ENCODE assay signal across 17 cellular contexts in genomic region chr14:54170301-54170700, GRCh38.
DNase-seq lines count a peak whose midpoint lies in the region; ATAC-seq, FAIRE-seq and TF ChIP-seq lines count a peak whose summit lies in the region.
"Had no signal": no experiment of that assay in that cellular context is flagged by ENCODE, and none has a peak within 500 bp of the region (broad histone marks: within the 10 kb centered on the region; RNA-seq: fewer than 3 reads in every experiment).

No MANE protein-coding gene starts in this region.

- H3K9ac ChIP-seq in DND-41 (ENCODE audit: low read depth, low read length) = peak overlapping the region; percentile 23; the same call in 1 of the 2 replicates
- no peak overlapping the region for H3K9ac ChIP-seq in endothelial cell of umbilical vein (replicated peaks; ENCODE audit: extremely low read depth, insufficient read depth, low read length)

- no peaks in the 10 kb centered on the region for H3K36me3 Mint-ChIP-seq in type B pancreatic cell
- H3K36me3 Mint-ChIP-seq: CD4-positive, alpha-beta memory T cell had no signal

- no peaks in the 10 kb centered on the region for H3K36me3 ChIP-seq in DND-41 (ENCODE audit: insufficient read depth, low read length)
- H3K36me3 ChIP-seq in endothelial cell of umbilical vein (ENCODE audit: control insufficient read depth in 2 of 2, extremely low read depth in 1 of 2, insufficient read depth in 2 of 2, low read length in 2 of 2) = no peaks in the 10 kb centered on the region
- no peaks in the 10 kb centered on the region for H3K36me3 ChIP-seq in gastrocnemius medialis
- H3K36me3 ChIP-seq in vagina = no peaks in the 10 kb centered on the region
- H3K36me3 ChIP-seq: HAP-1, Peyer's patch had no signal

- DNase-seq in DND-41 (no peak), NCI-H226 (peak; percentile 61), endothelial cell of umbilical vein (ENCODE audit: low read depth, low spot score) (no peak), gastrocnemius medialis (peak; percentile 6 to 16), type B pancreatic cell (ENCODE audit: extremely low spot score, unreplicated experiment) (no peak), vagina (ENCODE audit: extremely low spot score in 2 of 2) (no peak)
- DNase-seq: CD4-positive, alpha-beta memory T cell; NCI-H1048; NCI-H1436 treated with DMSO at 0.1 percent for 48 hours; NCI-H2081; NCI-H510A; Peyer's patch; SHP77 treated with DMSO at 0.1 percent for 48 hours had no signal

- H2AFZ ChIP-seq in DND-41 (ENCODE audit: low read depth, low read length) (no peak overlapping the region), endothelial cell of umbilical vein (ENCODE audit: low read depth, low read length) (no peak overlapping the region)

- POLR2A ChIA-PET in endothelial cell of umbilical vein (lab: Charles Lee) = no interaction called here

- no peak for FAIRE-seq in endothelial cell of umbilical vein (lab: Jason Lieb, UNC)

- no peak overlapping the region for H3K27ac Mint-ChIP-seq in type B pancreatic cell

- CTCF ChIA-PET in endothelial cell of umbilical vein (lab: Charles Lee) = interaction anchor here (1.0 to 6.8 kb wide), 5 partner anchors 30 to 631 kb away, joined by 3 to 103 read pairs (median 3); no protein-coding TSS in a partner anchor

- TF ChIP-seq CTCF in DND-41 (IDR thresholded peaks at IDR 0.05; ENCODE audit: borderline replicate concordance, extremely low read depth, low read length, poor library complexity, severe bottlenecking) (no peak), endothelial cell of umbilical vein (IDR thresholded peaks at IDR 0.05; ENCODE audit: extremely low read depth in 1 of 2, insufficient read depth in 1 of 2, low read depth in 1 of 2, low read length in 2 of 2) (no peak), gastrocnemius medialis (IDR thresholded peaks at IDR 0.05 in 4 of 5, conservative IDR thresholded peaks at IDR 0.05 in 1 of 5) (no peak), type B pancreatic cell (conservative IDR thresholded peaks at IDR 0.05) (no peak), vagina (IDR thresholded peaks at IDR 0.05) (no peak)

- TF ChIP-seq POLR2A in endothelial cell of umbilical vein (IDR thresholded peaks at IDR 0.05; ENCODE audit: low read depth, low read length) (no peak), gastrocnemius medialis (IDR thresholded peaks at IDR 0.05) (no peak), vagina (IDR thresholded peaks at IDR 0.05) (no peak)

- peaks cover 79% of the 10 kb centered on the region for H3K4me1 ChIP-seq in DND-41 (ENCODE audit: insufficient read depth, low read length)
- H3K4me1 ChIP-seq in endothelial cell of umbilical vein (ENCODE audit: control insufficient read depth, extremely low read depth, insufficient read depth, low read length) = peaks cover 62% of the 10 kb centered on the region
- H3K4me1 ChIP-seq in gastrocnemius medialis = peaks cover 0 to 12% of the 10 kb centered on the region in 2 donors
- peaks cover 36% of the 10 kb centered on the region for H3K4me1 ChIP-seq in vagina
- H3K4me1 ChIP-seq: HAP-1, Peyer's patch had no signal

- intact Hi-C loops in endothelial cell of umbilical vein (cut with micrococcal nuclease) (no loop called here), gastrocnemius medialis (cut with DNase I; ENCODE audit: low total_unique reads) (loop anchor here (10.0 kb wide), 2 partner anchors 196 to 736 kb away; no protein-coding TSS in a partner anchor), vagina (cut with DNase I) (loop anchor here (10.0 kb wide), 1 partner anchor 636 kb away; no protein-coding TSS in a partner anchor)

- H3K4me2 ChIP-seq in DND-41 (ENCODE audit: insufficient read depth, low read length) (peak overlapping the region; percentile 45), endothelial cell of umbilical vein (ENCODE audit: insufficient read depth, low read length) (peak overlapping the region; percentile 40)

- in situ Hi-C loops in gastrocnemius medialis (cut with MboI; ENCODE audit: low sequenced_read_pairs in 4 of 4) = loop anchor here in 1 of 4 donors (5.0 kb wide), 1 partner anchor 633 kb away; no protein-coding TSS in a partner anchor

- peak overlapping the region; percentile 70 for H3K27ac ChIP-seq in DND-41 (ENCODE audit: low read length)
- no peak overlapping the region for H3K27ac ChIP-seq in endothelial cell of umbilical vein (ENCODE audit: insufficient read depth, low read depth, low read length)
- H3K27ac ChIP-seq in gastrocnemius medialis = no peak overlapping the region
- no peak overlapping the region for H3K27ac ChIP-seq in vagina
- H3K27ac ChIP-seq: HL-60, Peyer's patch had no signal

- H3K27me3 Mint-ChIP-seq in type B pancreatic cell = peaks cover 3% of the 10 kb centered on the region

- no peaks in the 10 kb centered on the region for H3K27me3 ChIP-seq in DND-41 (ENCODE audit: insufficient read depth, low read length, poor library complexity)
- H3K27me3 ChIP-seq in endothelial cell of umbilical vein (ENCODE audit: control insufficient read depth in 2 of 2, insufficient read depth in 2 of 2, low read length in 2 of 2) = no peaks in the 10 kb centered on the region
- no peaks in the 10 kb centered on the region for H3K27me3 ChIP-seq in gastrocnemius medialis
- H3K27me3 ChIP-seq in vagina = no peaks in the 10 kb centered on the region
- H3K27me3 ChIP-seq: Peyer's patch had no signal

- dilution Hi-C loops in endothelial cell of umbilical vein (cut with MboI; ENCODE audit: extremely low pct_ligation_motif_present, low sequenced_read_pairs) = no loop called here

- ATAC-seq in DND-41 (ENCODE audit: insufficient read depth, low read depth) (no peak), gastrocnemius medialis (no peak), HG02759 (IDR thresholded peaks at IDR 0.05; ENCODE audit: unreplicated experiment) (no peak)
- ATAC-seq: SK-N-SH treated with all-trans-retinoic acid at 6 μM for 48 hours had no signal

- H3K4me1 Mint-ChIP-seq in type B pancreatic cell (ENCODE audit: unreplicated experiment) = peaks cover 21% of the 10 kb centered on the region

- H3K4me3 Mint-ChIP-seq in type B pancreatic cell = no peak overlapping the region
- H3K4me3 Mint-ChIP-seq: CD4-positive, alpha-beta memory T cell had no signal

- H4K20me1 ChIP-seq in DND-41 (ENCODE audit: insufficient read depth, low read length) (peaks cover 2% of the 10 kb centered on the region; the same call in 1 of the 2 replicates), endothelial cell of umbilical vein (replicated peaks; ENCODE audit: control insufficient read depth, extremely low read depth, insufficient read depth, low read length) (no peaks in the 10 kb centered on the region)

- H3K79me2 ChIP-seq in DND-41 (ENCODE audit: insufficient read depth, low read length) (no peaks in the 10 kb centered on the region), endothelial cell of umbilical vein (ENCODE audit: control insufficient read depth, insufficient read depth, low read length) (no peaks in the 10 kb centered on the region)

- H3K9me3 ChIP-seq in DND-41 (ENCODE audit: insufficient read depth, low read length, severe bottlenecking) (no peaks in the 10 kb centered on the region), endothelial cell of umbilical vein (replicated peaks; ENCODE audit: control insufficient read depth, insufficient read depth, low read length) (no peaks in the 10 kb centered on the region), gastrocnemius medialis (no peaks in the 10 kb centered on the region), vagina (no peaks in the 10 kb centered on the region)
- H3K9me3 ChIP-seq: HAP-1, Peyer's patch had no signal

- H3K9me1 ChIP-seq in endothelial cell of umbilical vein (replicated peaks; ENCODE audit: control insufficient read depth, extremely low read depth, insufficient read depth, low read length) = no peaks in the 10 kb centered on the region

- H3K9me3 Mint-ChIP-seq in type B pancreatic cell = no peaks in the 10 kb centered on the region
- H3K9me3 Mint-ChIP-seq: CD4-positive, alpha-beta memory T cell had no signal

- 0 out of 4 replicates have a peak overlapping the region, but pooled peaks of 1 of the 2 experiments have one; percentile 1 for H3K4me3 ChIP-seq in DND-41 (ENCODE audit: low read depth in 1 of 2, low read length in 2 of 2)
- H3K4me3 ChIP-seq in endothelial cell of umbilical vein (replicated peaks in 1 of 3; ENCODE audit: insufficient read depth in 1 of 3, low read depth in 1 of 3, low read length in 3 of 3) = no peak overlapping the region
- H3K4me3 ChIP-seq in gastrocnemius medialis = no peak overlapping the region
- H3K4me3 ChIP-seq in vagina = no peak overlapping the region
- H3K4me3 ChIP-seq: HAP-1, Peyer's patch had no signal

- no TSS peak for BruUV-seq in endothelial cell of umbilical vein (replicated peaks; lab: Mats Ljungman, UMichigan)

TF ChIP-seq in endothelial cell of umbilical vein, 7 proteins besides CTCF, POLR2A, EP300 and RAD21:
- TF ChIP-seq FOS (IDR thresholded peaks at IDR 0.05; ENCODE audit: borderline replicate concordance, insufficient read depth, low read length) (no peak), JUN (IDR thresholded peaks at IDR 0.05; ENCODE audit: borderline replicate concordance, insufficient read depth, insufficient read length, low read depth) (no peak), EZH2 (IDR thresholded peaks at IDR 0.05; ENCODE audit: borderline replicate concordance, low read depth, low read length, severe bottlenecking) (no peak), MYC (IDR thresholded peaks at IDR 0.05; ENCODE audit: low read depth, low read length) (no peak), POLR2AphosphoS5 (IDR thresholded peaks at IDR 0.05; ENCODE audit: insufficient read depth, low read depth, low read length) (no peak), GATA2 (IDR thresholded peaks at IDR 0.05; ENCODE audit: insufficient read depth, insufficient read length, low read depth, low read length) (no peak)
- TF ChIP-seq, protein P1, sequence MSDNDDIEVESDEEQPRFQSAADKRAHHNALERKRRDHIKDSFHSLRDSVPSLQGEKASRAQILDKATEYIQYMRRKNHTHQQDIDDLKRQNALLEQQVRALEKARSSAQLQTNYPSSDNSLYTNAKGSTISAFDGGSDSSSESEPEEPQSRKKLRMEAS (IDR thresholded peaks at IDR 0.05; ENCODE audit: insufficient read depth, insufficient read length) = no peak

Comparison
In these comparisons a context has a peak if more than half of its experiments do, and no peak if none do; other contexts are left out.
1. DNase-seq: peak in NCI-H226 (single experiment) and gastrocnemius medialis (2 of 2); none in DND-41 (single experiment), endothelial cell of umbilical vein (single experiment), type B pancreatic cell (single experiment) and vagina (0 of 2).